Comparison of ENCODE assay signal across 8 cellular contexts in the genomic region with DNA sequence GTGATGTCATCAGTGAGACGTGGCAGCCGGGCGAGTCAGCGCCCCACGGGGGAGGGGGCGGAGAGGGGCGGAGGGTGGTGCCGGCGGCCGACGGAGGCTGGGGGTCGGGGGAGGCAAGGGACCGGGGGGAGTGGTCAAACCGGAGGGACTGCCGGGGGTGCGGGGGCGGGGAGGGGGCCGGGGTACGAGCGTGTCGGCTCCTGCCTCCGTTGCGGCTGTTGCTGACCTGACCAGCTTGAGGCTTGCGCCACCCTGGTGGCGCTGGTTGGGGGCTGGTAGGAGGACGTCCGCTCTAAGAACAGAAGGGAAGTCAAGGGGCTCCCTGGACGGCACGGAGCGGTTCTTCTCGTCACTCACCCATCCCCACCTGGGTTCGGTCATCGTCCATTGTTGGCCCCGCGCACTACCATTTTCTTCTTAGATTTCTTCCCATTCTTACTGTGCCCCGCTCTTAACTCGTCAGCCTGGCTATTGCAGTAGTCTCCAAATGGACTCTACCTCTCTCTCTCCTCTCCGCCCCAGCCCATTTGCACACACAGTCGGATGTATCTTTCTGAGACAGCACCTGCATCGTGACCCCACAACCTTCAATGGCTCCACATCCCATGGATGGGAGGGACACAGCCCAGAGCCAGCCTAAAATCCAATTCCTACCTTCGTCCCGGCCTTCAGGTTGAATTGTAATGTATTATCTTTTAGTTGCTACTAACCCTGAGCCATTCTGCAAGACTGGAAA. TPM values are rescaled to one million over a fixed set of nuclear protein-coding genes. Genes with fewer than 3 reads are reported as not detected.
DNase-seq lines count a peak whose midpoint lies in the region; ATAC-seq and TF ChIP-seq lines count a peak whose summit lies in the region.

No MANE protein-coding gene starts in this region.

- no peaks in the 10 kb centered on the region for H3K36me3 ChIP-seq in heart left ventricle
- no peaks in the 10 kb centered on the region for H3K36me3 ChIP-seq in sigmoid colon

- TF ChIP-seq EP300 in sigmoid colon (IDR thresholded peaks at IDR 0.05) = no peak

- CTCF ChIA-PET in WTC11 (lab: Charles Lee) = interaction anchor here (0.6 to 3.0 kb wide), 22 partner anchors 8 to 1128 kb away, joined by 3 to 20 read pairs (median 6); a partner anchor contains a TSS

- H3K4me1 Mint-ChIP-seq in WTC11 = peaks cover 42% of the 10 kb centered on the region

- no peaks in the 10 kb centered on the region for H3K27me3 ChIP-seq in heart left ventricle
- H3K27me3 ChIP-seq in sigmoid colon = no peaks in the 10 kb centered on the region

- POLR2A ChIA-PET in WTC11 (lab: Charles Lee) = interaction anchor here (0.5 to 2.0 kb wide), 14 partner anchors 10 to 476 kb away, joined by 3 to 15 read pairs (median 3); a partner anchor contains a TSS

- H3K4me3 Mint-ChIP-seq in WTC11 = peak overlapping the region; percentile 100

- H3K4me1 ChIP-seq in heart left ventricle (peaks cover 11 to 53% (median 34%) of the 10 kb centered on the region in 12 donors), sigmoid colon (peaks cover 0 to 41% (median 35%) of the 10 kb centered on the region in 4 donors)

- H3K9me3 ChIP-seq in heart left ventricle (no peaks in the 10 kb centered on the region), sigmoid colon (no peaks in the 10 kb centered on the region)

- peak overlapping the region; percentile 39 to 94 (median 80) for H3K4me3 ChIP-seq in heart left ventricle
- H3K4me3 ChIP-seq in sigmoid colon = peak overlapping the region; percentile 59 to 92 (median 74)

- H3K36me3 Mint-ChIP-seq in WTC11 = peaks cover 2% of the 10 kb centered on the region; the same call in 1 of the 2 replicates

- TF ChIP-seq CTCF in WTC11 (IDR thresholded peaks at IDR 0.05) (no peak), heart left ventricle (IDR thresholded peaks at IDR 0.05) (peak in 3 of 12 donors; percentile 1 to 5 (median 1)), sigmoid colon (IDR thresholded peaks at IDR 0.05) (peak in 1 of 4 experiments; percentile 22)

- H3K9me3 Mint-ChIP-seq in WTC11 = no peaks in the 10 kb centered on the region

- WGBS in heart left ventricle, 4 donors = 8 to 22% (median 9%) methylated on average over 15 to 42 of the region's 42 CpGs
- 5 to 8% methylated on average over 42 of the region's 42 CpGs for WGBS in sigmoid colon, 2 donors

- DNase-seq in GM04503 (ENCODE audit: low read depth) (peak; percentile 16), HT-29 (ENCODE audit: low spot score) (peak; percentile 72), WTC11 (ENCODE audit: low spot score) (no peak), heart left ventricle (no peak), sigmoid colon (no peak), 8988T (no peak)
- DNase-seq in stimulated activated naive CD4-positive, alpha-beta T cell treated with Interleukin-2 at 50 U/mL for 16 hours (lab: John Stamatoyannopoulos, UW) = no peak

- H3K27ac ChIP-seq in heart left ventricle (peak overlapping the region; percentile 63 to 98 (median 96)), sigmoid colon (peak overlapping the region; percentile 95 to 99 (median 98))

- intact Hi-C loops in heart left ventricle (cut with DNase I) (loop anchor here in 7 of 10 donors (1.0 to 5.0 kb wide), 7 partner anchors 34 to 74 kb away; a partner anchor contains a TSS), sigmoid colon (cut with DNase I) (loop anchor here (1.0 to 5.0 kb wide), 4 partner anchors 66 to 302 kb away; a partner anchor contains a TSS)

- ATAC-seq in GM21423 (IDR thresholded peaks at IDR 0.05; ENCODE audit: unreplicated experiment) = peak; percentile 24
- ATAC-seq in WTC11 = peak; percentile 43
- peak; percentile 11 to 67 (median 50) for ATAC-seq in heart left ventricle

- peak overlapping the region; percentile 96 for H3K27ac Mint-ChIP-seq in WTC11

- no peaks in the 10 kb centered on the region for H3K27me3 Mint-ChIP-seq in WTC11 (ENCODE audit: low read depth)

- no peak for TF ChIP-seq POLR2A in heart left ventricle (IDR thresholded peaks at IDR 0.05)
- no peak for TF ChIP-seq POLR2A in sigmoid colon (IDR thresholded peaks at IDR 0.05)

TF ChIP-seq in WTC11, 78 proteins besides CTCF, POLR2A, EP300 and RAD21 (continues in another document):
- TF ChIP-seq, protein P1, sequence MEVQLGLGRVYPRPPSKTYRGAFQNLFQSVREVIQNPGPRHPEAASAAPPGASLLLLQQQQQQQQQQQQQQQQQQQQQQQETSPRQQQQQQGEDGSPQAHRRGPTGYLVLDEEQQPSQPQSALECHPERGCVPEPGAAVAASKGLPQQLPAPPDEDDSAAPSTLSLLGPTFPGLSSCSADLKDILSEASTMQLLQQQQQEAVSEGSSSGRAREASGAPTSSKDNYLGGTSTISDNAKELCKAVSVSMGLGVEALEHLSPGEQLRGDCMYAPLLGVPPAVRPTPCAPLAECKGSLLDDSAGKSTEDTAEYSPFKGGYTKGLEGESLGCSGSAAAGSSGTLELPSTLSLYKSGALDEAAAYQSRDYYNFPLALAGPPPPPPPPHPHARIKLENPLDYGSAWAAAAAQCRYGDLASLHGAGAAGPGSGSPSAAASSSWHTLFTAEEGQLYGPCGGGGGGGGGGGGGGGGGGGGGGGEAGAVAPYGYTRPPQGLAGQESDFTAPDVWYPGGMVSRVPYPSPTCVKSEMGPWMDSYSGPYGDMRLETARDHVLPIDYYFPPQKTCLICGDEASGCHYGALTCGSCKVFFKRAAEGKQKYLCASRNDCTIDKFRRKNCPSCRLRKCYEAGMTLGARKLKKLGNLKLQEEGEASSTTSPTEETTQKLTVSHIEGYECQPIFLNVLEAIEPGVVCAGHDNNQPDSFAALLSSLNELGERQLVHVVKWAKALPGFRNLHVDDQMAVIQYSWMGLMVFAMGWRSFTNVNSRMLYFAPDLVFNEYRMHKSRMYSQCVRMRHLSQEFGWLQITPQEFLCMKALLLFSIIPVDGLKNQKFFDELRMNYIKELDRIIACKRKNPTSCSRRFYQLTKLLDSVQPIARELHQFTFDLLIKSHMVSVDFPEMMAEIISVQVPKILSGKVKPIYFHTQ (CRISPR knock-in tag; IDR thresholded peaks at IDR 0.05) = peak; percentile 54; the same call in 1 of the 2 replicates
- TF ChIP-seq PRRX2 (CRISPR knock-in tag; IDR thresholded peaks at IDR 0.05) = no peak
- no peak for TF ChIP-seq NFE2L1 (CRISPR knock-in tag; IDR thresholded peaks at IDR 0.05)
- TF ChIP-seq, protein P2, sequence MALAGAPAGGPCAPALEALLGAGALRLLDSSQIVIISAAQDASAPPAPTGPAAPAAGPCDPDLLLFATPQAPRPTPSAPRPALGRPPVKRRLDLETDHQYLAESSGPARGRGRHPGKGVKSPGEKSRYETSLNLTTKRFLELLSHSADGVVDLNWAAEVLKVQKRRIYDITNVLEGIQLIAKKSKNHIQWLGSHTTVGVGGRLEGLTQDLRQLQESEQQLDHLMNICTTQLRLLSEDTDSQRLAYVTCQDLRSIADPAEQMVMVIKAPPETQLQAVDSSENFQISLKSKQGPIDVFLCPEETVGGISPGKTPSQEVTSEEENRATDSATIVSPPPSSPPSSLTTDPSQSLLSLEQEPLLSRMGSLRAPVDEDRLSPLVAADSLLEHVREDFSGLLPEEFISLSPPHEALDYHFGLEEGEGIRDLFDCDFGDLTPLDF (CRISPR knock-in tag; IDR thresholded peaks at IDR 0.05) = 0 out of 2 replicates have a peak, but pooled peaks have one; percentile 28
- TF ChIP-seq, protein P3, sequence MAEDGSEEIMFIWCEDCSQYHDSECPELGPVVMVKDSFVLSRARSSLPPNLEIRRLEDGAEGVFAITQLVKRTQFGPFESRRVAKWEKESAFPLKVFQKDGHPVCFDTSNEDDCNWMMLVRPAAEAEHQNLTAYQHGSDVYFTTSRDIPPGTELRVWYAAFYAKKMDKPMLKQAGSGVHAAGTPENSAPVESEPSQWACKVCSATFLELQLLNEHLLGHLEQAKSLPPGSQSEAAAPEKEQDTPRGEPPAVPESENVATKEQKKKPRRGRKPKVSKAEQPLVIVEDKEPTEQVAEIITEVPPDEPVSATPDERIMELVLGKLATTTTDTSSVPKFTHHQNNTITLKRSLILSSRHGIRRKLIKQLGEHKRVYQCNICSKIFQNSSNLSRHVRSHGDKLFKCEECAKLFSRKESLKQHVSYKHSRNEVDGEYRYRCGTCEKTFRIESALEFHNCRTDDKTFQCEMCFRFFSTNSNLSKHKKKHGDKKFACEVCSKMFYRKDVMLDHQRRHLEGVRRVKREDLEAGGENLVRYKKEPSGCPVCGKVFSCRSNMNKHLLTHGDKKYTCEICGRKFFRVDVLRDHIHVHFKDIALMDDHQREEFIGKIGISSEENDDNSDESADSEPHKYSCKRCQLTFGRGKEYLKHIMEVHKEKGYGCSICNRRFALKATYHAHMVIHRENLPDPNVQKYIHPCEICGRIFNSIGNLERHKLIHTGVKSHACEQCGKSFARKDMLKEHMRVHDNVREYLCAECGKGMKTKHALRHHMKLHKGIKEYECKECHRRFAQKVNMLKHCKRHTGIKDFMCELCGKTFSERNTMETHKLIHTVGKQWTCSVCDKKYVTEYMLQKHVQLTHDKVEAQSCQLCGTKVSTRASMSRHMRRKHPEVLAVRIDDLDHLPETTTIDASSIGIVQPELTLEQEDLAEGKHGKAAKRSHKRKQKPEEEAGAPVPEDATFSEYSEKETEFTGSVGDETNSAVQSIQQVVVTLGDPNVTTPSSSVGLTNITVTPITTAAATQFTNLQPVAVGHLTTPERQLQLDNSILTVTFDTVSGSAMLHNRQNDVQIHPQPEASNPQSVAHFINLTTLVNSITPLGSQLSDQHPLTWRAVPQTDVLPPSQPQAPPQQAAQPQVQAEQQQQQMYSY (CRISPR knock-in tag; IDR thresholded peaks at IDR 0.05) = no peak
- TF ChIP-seq NR1H2 (CRISPR knock-in tag; IDR thresholded peaks at IDR 0.05) = no peak

RNA-seq across cellular contexts. Expression of a gene that starts 0.7 kb away (rescaled TPM):
- 89.5 and 97.9 TPM in 2 replicates for total RNA-seq in HT-29 (2014; rRNA removed; shearing (Covaris generic))
- total RNA-seq in WTC11 (2021) = 112 to 114 TPM (median 113 TPM) in 3 replicates
- total RNA-seq in heart left ventricle = 100 to 1,000 TPM in 6 of 9 donors, 10 to 100 TPM in 3; 49.0 to 137 (median 118) TPM
- polyA plus RNA-seq in heart left ventricle = 100 to 1,000 TPM in 1 of 2 donors, 10 to 100 TPM in 1; 87.7 to 164 TPM
- 10 to 100 TPM; 61.9 to 88.1 (median 83.9) TPM for total RNA-seq in sigmoid colon
- polyA plus RNA-seq in sigmoid colon = 100 to 1,000 TPM; 125 to 209 (median 142) TPM

Comparison
In these comparisons a context has a peak if more than half of its experiments do, and no peak if none do; other contexts are left out.
1. DNase-seq: peak in GM04503 (single experiment) and HT-29 (single experiment); none in WTC11 (single experiment), heart left ventricle (0 of 5), sigmoid colon (single experiment), stimulated activated naive CD4-positive, alpha-beta T cell treated with Interleukin-2 at 50 U/mL for 16 hours (single experiment) and 8988T (single experiment).
2. Peak in every context shown above with its lines, with median percentiles within 50 percentile points of each other: ATAC-seq.